8 cellular contexts compared by ENCODE assay signal in genomic region chr1:27568247-27569087, GRCh38. TPM values are rescaled to one million over a fixed set of nuclear protein-coding genes. Genes with fewer than 3 reads are reported as not detected.
DNase-seq lines count a peak whose midpoint lies in the region; ATAC-seq and TF ChIP-seq lines count a peak whose summit lies in the region.

No MANE protein-coding gene starts in this region.

- BruUV-seq in PC-3 (replicated peaks; lab: Mats Ljungman, UMichigan), result no TSS peak

- POLR2A ChIA-PET in CD8-positive, alpha-beta T cell (lab: Charles Lee), result interaction anchor here (0.7 to 1.6 kb wide), 7 partner anchors 10 to 111 kb away, joined by 3 to 8 read pairs (median 3); partner anchors contain the start of gene IFI6
- POLR2A ChIA-PET in PC-3 (lab: Charles Lee; ENCODE audit: unreplicated experiment), result interaction anchor here (0.6 kb wide), 1 partner anchor 143 kb away, joined by 6 read pairs; no protein-coding TSS in a partner anchor

- no peaks in the 10 kb centered on the region for H3K9me3 Mint-ChIP-seq in CD8-positive, alpha-beta T cell
- H3K9me3 Mint-ChIP-seq in activated T-helper 1 cell treated with anti-CD3 and anti-CD28 coated beads, Interleukin-12 subunit alpha, Interleukin-12 subunit beta, Interleukin-2, Interleukin-4 antibody, amounts not matched to agents 30 ng/mL and 10 ng/mL and 1 ng/mL, durations not matched to agents 14 hours and 24 hours and 36 hours, result no peaks in the 10 kb centered on the region
- no peaks in the 10 kb centered on the region for H3K9me3 Mint-ChIP-seq in nephron progenitor cell
- H3K9me3 Mint-ChIP-seq in stimulated activated naive CD8-positive, alpha-beta T cell treated with anti-CD3 and anti-CD28 coated beads, Interleukin-15, amount 100 ng/mL, for 72 hours, result no peaks in the 10 kb centered on the region

- H3K27ac ChIP-seq in CD8-positive, alpha-beta T cell (ENCODE audit: low read depth, low read length), result no peak overlapping the region
- H3K27ac ChIP-seq in PC-3 (ENCODE audit: low read length) (peak overlapping the region; percentile 39), fibroblast of lung (ENCODE audit: insufficient read depth, low read length) (no peak overlapping the region)

- H4K20me1 ChIP-seq in PC-3 (ENCODE audit: low read length) (no peaks in the 10 kb centered on the region), fibroblast of lung (ENCODE audit: control insufficient read depth, extremely low read depth, insufficient read depth, low read length) (no peaks in the 10 kb centered on the region)

- ATAC-seq in CD8-positive, alpha-beta T cell, result peak; percentile 92
- peak; percentile 91 for ATAC-seq in GM19455 (IDR thresholded peaks at IDR 0.05; ENCODE audit: unreplicated experiment)
- ATAC-seq in HG03571 (IDR thresholded peaks at IDR 0.05; ENCODE audit: unreplicated experiment), result peak; percentile 64
- ATAC-seq in PC-3, result peak; percentile 86
- ATAC-seq in stimulated activated naive CD8-positive, alpha-beta T cell treated with anti-CD3 and anti-CD28 coated beads, Interleukin-15, amount 100 ng/mL, for 72 hours, result peak; percentile 88

- H3K9me3 ChIP-seq in CD8-positive, alpha-beta T cell (ENCODE audit: low read length), result no peaks in the 10 kb centered on the region
- H3K9me3 ChIP-seq in PC-3 (ENCODE audit: low read length), result no peaks in the 10 kb centered on the region
- H3K9me3 ChIP-seq in fibroblast of lung (ENCODE audit: control insufficient read depth, insufficient read depth, low read depth, low read length), result no peaks in the 10 kb centered on the region

- H3K4me1 ChIP-seq in CD8-positive, alpha-beta T cell (ENCODE audit: insufficient read depth, low read length), result peaks cover 16% of the 10 kb centered on the region
- H3K4me1 ChIP-seq in PC-3 (ENCODE audit: insufficient read depth, low read length) (peaks cover 31% of the 10 kb centered on the region), fibroblast of lung (ENCODE audit: control insufficient read depth, extremely low read depth, insufficient read depth, low read length) (peaks cover 77% of the 10 kb centered on the region)

- TF ChIP-seq CTCF in CD8-positive, alpha-beta T cell (IDR thresholded peaks at IDR 0.05), result peak; percentile 71
- TF ChIP-seq CTCF in PC-3 (conservative IDR thresholded peaks at IDR 0.05; ENCODE audit: low read depth, low read length) (peak; percentile 78), fibroblast of lung (conservative IDR thresholded peaks at IDR 0.05 in 1 of 2, IDR thresholded peaks at IDR 0.05 in 1 of 2; ENCODE audit: low read depth in 1 of 2, low read length in 2 of 2) (peak; percentile 21 to 24), nephron progenitor cell (IDR thresholded peaks at IDR 0.05) (peak; percentile 64)

- H3K4me3 ChIP-seq in CD8-positive, alpha-beta T cell (ENCODE audit: low read depth, low read length), result peak overlapping the region; percentile 28
- peak overlapping the region; percentile 52; the same call in 1 of the 2 replicates for H3K4me3 ChIP-seq in PC-3 (ENCODE audit: low read length)
- peak overlapping the region in 1 of 4 experiments; percentile 35 for H3K4me3 ChIP-seq in fibroblast of lung (replicated peaks in 1 of 4; ENCODE audit: control extremely low read depth in 1 of 4, insufficient read depth in 1 of 4, low read depth in 3 of 4, low read length in 4 of 4)

- peaks cover 13% of the 10 kb centered on the region for H3F3A ChIP-seq in PC-3 (ENCODE audit: low read length, unreplicated experiment)

- peak overlapping the region; percentile 39 for H3K27ac Mint-ChIP-seq in CD8-positive, alpha-beta T cell
- H3K27ac Mint-ChIP-seq in activated T-helper 1 cell treated with anti-CD3 and anti-CD28 coated beads, Interleukin-12 subunit alpha, Interleukin-12 subunit beta, Interleukin-2, Interleukin-4 antibody, amounts not matched to agents 30 ng/mL and 10 ng/mL and 1 ng/mL, durations not matched to agents 14 hours and 24 hours and 36 hours, result no peak overlapping the region
- peak overlapping the region; percentile 99 for H3K27ac Mint-ChIP-seq in nephron progenitor cell
- no peak overlapping the region for H3K27ac Mint-ChIP-seq in stimulated activated naive CD8-positive, alpha-beta T cell treated with anti-CD3 and anti-CD28 coated beads, Interleukin-15, amount 100 ng/mL, for 72 hours

- H3K4me1 Mint-ChIP-seq in CD8-positive, alpha-beta T cell (ENCODE audit: low read depth), result peaks cover 25% of the 10 kb centered on the region
- H3K4me1 Mint-ChIP-seq in activated T-helper 1 cell treated with anti-CD3 and anti-CD28 coated beads, Interleukin-12 subunit alpha, Interleukin-12 subunit beta, Interleukin-2, Interleukin-4 antibody, amounts not matched to agents 30 ng/mL and 10 ng/mL and 1 ng/mL, durations not matched to agents 14 hours and 24 hours and 36 hours (ENCODE audit: low read depth), result peaks cover 18% of the 10 kb centered on the region
- peaks cover 93% of the 10 kb centered on the region for H3K4me1 Mint-ChIP-seq in nephron progenitor cell
- H3K4me1 Mint-ChIP-seq in stimulated activated naive CD8-positive, alpha-beta T cell treated with anti-CD3 and anti-CD28 coated beads, Interleukin-15, amount 100 ng/mL, for 72 hours, result peaks cover 53% of the 10 kb centered on the region

- no peaks in the 10 kb centered on the region for H3K9me2 ChIP-seq in PC-3 (replicated peaks; ENCODE audit: low read length)

- no peaks in the 10 kb centered on the region for H3K36me3 Mint-ChIP-seq in CD8-positive, alpha-beta T cell
- peaks cover 7% of the 10 kb centered on the region for H3K36me3 Mint-ChIP-seq in activated T-helper 1 cell treated with anti-CD3 and anti-CD28 coated beads, Interleukin-12 subunit alpha, Interleukin-12 subunit beta, Interleukin-2, Interleukin-4 antibody, amounts not matched to agents 30 ng/mL and 10 ng/mL and 1 ng/mL, durations not matched to agents 14 hours and 24 hours and 36 hours (ENCODE audit: low read depth)
- no peaks in the 10 kb centered on the region for H3K36me3 Mint-ChIP-seq in nephron progenitor cell (ENCODE audit: low read depth)

- H3K27me3 Mint-ChIP-seq in CD8-positive, alpha-beta T cell (ENCODE audit: low read depth), result no peaks in the 10 kb centered on the region
- H3K27me3 Mint-ChIP-seq in activated T-helper 1 cell treated with anti-CD3 and anti-CD28 coated beads, Interleukin-12 subunit alpha, Interleukin-12 subunit beta, Interleukin-2, Interleukin-4 antibody, amounts not matched to agents 30 ng/mL and 10 ng/mL and 1 ng/mL, durations not matched to agents 14 hours and 24 hours and 36 hours (ENCODE audit: insufficient read depth), result no peaks in the 10 kb centered on the region
- H3K27me3 Mint-ChIP-seq in nephron progenitor cell (ENCODE audit: low read depth, poor library complexity), result no peaks in the 10 kb centered on the region
- no peaks in the 10 kb centered on the region for H3K27me3 Mint-ChIP-seq in stimulated activated naive CD8-positive, alpha-beta T cell treated with anti-CD3 and anti-CD28 coated beads, Interleukin-15, amount 100 ng/mL, for 72 hours

- H3K4me2 ChIP-seq in PC-3 (ENCODE audit: low read length), result peak overlapping the region; percentile 82
- H3K4me2 ChIP-seq in fibroblast of lung (ENCODE audit: extremely low read depth, insufficient read depth, low read length), result peak overlapping the region; percentile 51

- H3K79me2 ChIP-seq in PC-3 (ENCODE audit: low read length) (peaks cover 87% of the 10 kb centered on the region), fibroblast of lung (ENCODE audit: control insufficient read depth, insufficient read depth, low read length) (peaks cover 45% of the 10 kb centered on the region)

- intact Hi-C loops in CD8-positive, alpha-beta T cell (cut with DNase I, micrococcal nuclease), result loop anchor here (1.0 to 2.0 kb wide), 6 partner anchors 11 to 157 kb away; partner anchors contain the start of genes AHDC1 (in 2 of the 2) and FAM76A (in 1 of the 2)
- intact Hi-C loops in PC-3 (cut with micrococcal nuclease), result loop anchor here (5.0 kb wide), 1 partner anchor 46 kb away; no protein-coding TSS in a partner anchor
- intact Hi-C loops in activated T-helper 1 cell treated with anti-CD3 and anti-CD28 coated beads, Interleukin-12 subunit alpha, Interleukin-12 subunit beta, Interleukin-2, Interleukin-4 antibody, amounts not matched to agents 30 ng/mL and 10 ng/mL and 1 ng/mL, durations not matched to agents 14 hours and 24 hours and 36 hours (cut with micrococcal nuclease), result loop anchor here (1.0 to 5.0 kb wide), 6 partner anchors 12 to 204 kb away; partner anchors contain the start of genes AHDC1, FAM76A and STX12

- no peaks in the 10 kb centered on the region for H3K36me3 ChIP-seq in CD8-positive, alpha-beta T cell (ENCODE audit: insufficient read depth, low read length)
- H3K36me3 ChIP-seq in PC-3 (ENCODE audit: low read depth, low read length) (peaks cover 4% of the 10 kb centered on the region; the same call in 1 of the 2 replicates), fibroblast of lung (ENCODE audit: control insufficient read depth, insufficient read depth, low read length) (no peaks in the 10 kb centered on the region)

- H2AFZ ChIP-seq in PC-3 (ENCODE audit: low read length) (no peak overlapping the region), fibroblast of lung (ENCODE audit: low read length) (no peak overlapping the region)

- peak overlapping the region; percentile 78 for H3K4me3 Mint-ChIP-seq in CD8-positive, alpha-beta T cell
- H3K4me3 Mint-ChIP-seq in activated T-helper 1 cell treated with anti-CD3 and anti-CD28 coated beads, Interleukin-12 subunit alpha, Interleukin-12 subunit beta, Interleukin-2, Interleukin-4 antibody, amounts not matched to agents 30 ng/mL and 10 ng/mL and 1 ng/mL, durations not matched to agents 14 hours and 24 hours and 36 hours, result peak overlapping the region; percentile 67
- peak overlapping the region; percentile 85 for H3K4me3 Mint-ChIP-seq in nephron progenitor cell
- H3K4me3 Mint-ChIP-seq in stimulated activated naive CD8-positive, alpha-beta T cell treated with anti-CD3 and anti-CD28 coated beads, Interleukin-15, amount 100 ng/mL, for 72 hours, result peak overlapping the region; percentile 75 to 80

- H3K27me3 ChIP-seq in CD8-positive, alpha-beta T cell (ENCODE audit: insufficient read depth, low read length), result no peaks in the 10 kb centered on the region
- no peaks in the 10 kb centered on the region for H3K27me3 ChIP-seq in PC-3 (ENCODE audit: low read length)
- no peaks in the 10 kb centered on the region for H3K27me3 ChIP-seq in fibroblast of lung (ENCODE audit: control insufficient read depth, insufficient read depth, low read length)

- peak; percentile 80 to 95 (median 91) for DNase-seq in CD8-positive, alpha-beta T cell
- DNase-seq in PC-3 (peak; percentile 97), fibroblast of lung (ENCODE audit: low read depth in 2 of 2) (peak; percentile 87 to 91), nephron progenitor cell (peak; percentile 95)
- peak; percentile 94 for DNase-seq in activated T-helper 1 cell treated with anti-CD3 and anti-CD28 coated beads, Interleukin-12 subunit alpha, Interleukin-12 subunit beta, Interleukin-2, Interleukin-4 antibody, amounts not matched to agents 30 ng/mL and 10 ng/mL and 1 ng/mL, durations not matched to agents 14 hours and 24 hours and 36 hours (ENCODE audit: low spot score)
- DNase-seq in stimulated activated naive CD8-positive, alpha-beta T cell treated with anti-CD3 and anti-CD28 coated beads, Interleukin-15, amount 100 ng/mL, for 72 hours, result peak; percentile 87 to 89

- CTCF ChIA-PET in CD8-positive, alpha-beta T cell (lab: Charles Lee), result interaction anchor here (0.6 to 3.0 kb wide), 20 partner anchors 10 to 283 kb away, joined by 3 to 25 read pairs (median 5); partner anchors contain the start of gene AHDC1
- CTCF ChIA-PET in PC-3 (lab: Charles Lee), result interaction anchor here (1.5 kb wide), 1 partner anchor 11 kb away, joined by 19 read pairs; no protein-coding TSS in a partner anchor

- H3K9ac ChIP-seq in PC-3 (ENCODE audit: low read length) (peak overlapping the region; percentile 54), fibroblast of lung (ENCODE audit: insufficient read depth, low read length) (peak overlapping the region; percentile 20)

RNA-seq across cellular contexts. Expression of gene AHDC1, which starts 35.5 kb away (rescaled TPM):
- 10 to 100 TPM; 19.5 to 21.1 TPM for total RNA-seq in CD8-positive, alpha-beta T cell
- 15.2 and 20.4 TPM in 2 replicates for total RNA-seq in PC-3 (2014; rRNA removed)
- 33.7 and 33.9 TPM in 2 replicates for total RNA-seq in activated T-helper 1 cell treated with anti-CD3 and anti-CD28 coated beads, Interleukin-12 subunit alpha, Interleukin-12 subunit beta, Interleukin-2, Interleukin-4 antibody, amounts not matched to agents 30 ng/mL and 10 ng/mL and 1 ng/mL, durations not matched to agents 14 hours and 24 hours and 36 hours
- 5.1 and 6.9 TPM in 2 replicates for total RNA-seq in fibroblast of lung
- 3.1 and 4.2 TPM in 2 replicates for polyA plus RNA-seq in fibroblast of lung
- polyA plus RNA-seq in fibroblast of lung (2012), result 12.4 and 22.9 TPM in 2 replicates
- polyA minus RNA-seq in fibroblast of lung (ENCODE audit: low replicate concordance), result 17.7 and 33.1 TPM in 2 replicates

Comparison
In these comparisons a context has a peak if more than half of its experiments do, and no peak if none do; other contexts are left out.
1. H3K27ac Mint-ChIP-seq: peak in CD8-positive, alpha-beta T cell (single experiment) and nephron progenitor cell (single experiment); none in activated T-helper 1 cell treated with anti-CD3 and anti-CD28 coated beads, Interleukin-12 subunit alpha, Interleukin-12 subunit beta, Interleukin-2, Interleukin-4 antibody, amounts not matched to agents 30 ng/mL and 10 ng/mL and 1 ng/mL, durations not matched to agents 14 hours and 24 hours and 36 hours (single experiment) and stimulated activated naive CD8-positive, alpha-beta T cell treated with anti-CD3 and anti-CD28 coated beads, Interleukin-15, amount 100 ng/mL, for 72 hours (0 of 2).
2. CTCF ChIP-seq: peak in every context shown above with its lines; median percentile 78 in PC-3; 71 in CD8-positive, alpha-beta T cell; 64 in nephron progenitor cell; 22 in fibroblast of lung.
3. Peak in every context shown above with its lines, with median percentiles within 50 percentile points of each other: ATAC-seq, DNase-seq and H3K4me3 Mint-ChIP-seq.